ENCODE assay signal across 22 cellular contexts in the genomic region with DNA sequence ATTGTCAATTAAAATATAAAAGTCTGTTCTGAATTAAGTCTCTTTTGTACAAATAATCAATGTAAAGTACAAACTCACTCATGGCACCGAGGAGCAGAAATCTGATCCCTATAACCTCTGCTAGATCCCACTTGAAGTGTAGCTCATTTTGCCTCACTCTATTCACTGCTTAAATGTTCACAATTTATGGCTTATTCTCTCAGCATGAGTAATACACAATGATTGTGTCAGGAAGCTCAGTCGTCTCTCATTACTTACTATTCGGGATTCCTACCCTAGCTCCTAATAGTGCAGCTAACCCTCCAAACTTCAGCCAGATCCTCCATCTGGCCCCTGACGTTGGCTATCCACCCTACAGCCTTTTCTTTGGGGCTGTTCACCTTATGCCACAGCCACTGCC. TPM values are rescaled to one million over a fixed set of nuclear protein-coding genes. Genes with fewer than 3 reads are reported as not detected.
DNase-seq lines count a peak whose midpoint lies in the region; ATAC-seq and TF ChIP-seq lines count a peak whose summit lies in the region.
"Had no signal": no experiment of that assay in that cellular context is flagged by ENCODE, and none has a peak within 500 bp of the region (broad histone marks: within the 10 kb centered on the region; RNA-seq: fewer than 3 reads in every experiment).

No MANE protein-coding gene starts in this region.

- H4K20me1 ChIP-seq in GM23248 (ENCODE audit: insufficient read depth) (no peaks in the 10 kb centered on the region), PC-3 (ENCODE audit: low read length) (no peaks in the 10 kb centered on the region)

- H3K27me3 ChIP-seq in GM23248 (replicated peaks; ENCODE audit: insufficient read depth) (no peaks in the 10 kb centered on the region), PC-3 (ENCODE audit: low read length) (no peaks in the 10 kb centered on the region), mesenchymal stem cell (ENCODE audit: control insufficient read depth in 1 of 2, insufficient read depth in 1 of 2, low read length in 2 of 2) (peaks cover 0 to 5% of the 10 kb centered on the region in 2 experiments), MG63 (no peaks in the 10 kb centered on the region)
- H3K27me3 ChIP-seq: esophagus muscularis mucosa, SJCRH30, upper lobe of right lung had no signal

- BruUV-seq in PC-3 (replicated peaks; lab: Mats Ljungman, UMichigan), result no TSS peak

- H3K18ac ChIP-seq in mesenchymal stem cell (ENCODE audit: low read depth in 1 of 2, low read length in 2 of 2), result no peak overlapping the region

- H3K9me3 Mint-ChIP-seq in natural killer cell, result no peaks in the 10 kb centered on the region
- no peaks in the 10 kb centered on the region for H3K9me3 Mint-ChIP-seq in activated naive CD4-positive, alpha-beta T cell treated with anti-CD3 and anti-CD28 coated beads, Interleukin-2, amount 50 U/mL, for 72 hours
- H3K9me3 Mint-ChIP-seq: stimulated activated naive CD8-positive, alpha-beta T cell treated with anti-CD3 and anti-CD28 coated beads, Interleukin-15, Interleukin-2, amounts not matched to agents 100 ng/mL and 50 ng/mL, for 24 hours had no signal

- H4K8ac ChIP-seq in mesenchymal stem cell (ENCODE audit: low read length), result no peak overlapping the region

- ATAC-seq in PC-3, result peak; percentile 53
- ATAC-seq in natural killer cell, result no peak
- ATAC-seq in activated naive CD4-positive, alpha-beta T cell treated with anti-CD3 and anti-CD28 coated beads, Interleukin-2, amount 50 U/mL, for 72 hours, result no peak
- ATAC-seq: activated CD4-positive, alpha-beta T cell treated with anti-CD3 and anti-CD28 coated beads for 36 hours; GM12878; heart right ventricle; upper lobe of right lung had no signal

- no peak overlapping the region for H3K27ac Mint-ChIP-seq in natural killer cell
- H3K27ac Mint-ChIP-seq in activated naive CD4-positive, alpha-beta T cell treated with anti-CD3 and anti-CD28 coated beads, Interleukin-2, amount 50 U/mL, for 72 hours, result no peak overlapping the region
- H3K27ac Mint-ChIP-seq: activated CD4-positive, alpha-beta T cell treated with anti-CD3 and anti-CD28 coated beads for 36 hours; CD14-positive monocyte; stimulated activated naive CD8-positive, alpha-beta T cell treated with anti-CD3 and anti-CD28 coated beads, Interleukin-15, Interleukin-2, amounts not matched to agents 100 ng/mL and 50 ng/mL, for 24 hours had no signal

- DNase-seq in GM23248, result peak; percentile 56
- peak; percentile 44 for DNase-seq in NCI-H1436 treated with DMSO at 0.1 percent for 48 hours (lab: John Stamatoyannopoulos, UW)
- peak; percentile 51 for DNase-seq in PC-3
- DNase-seq in mesenchymal stem cell, result peak; percentile 27
- DNase-seq in natural killer cell, result no peak
- DNase-seq in MG63, result no peak
- no peak for DNase-seq in activated naive CD4-positive, alpha-beta T cell treated with anti-CD3 and anti-CD28 coated beads, Interleukin-2, amount 50 U/mL, for 72 hours (ENCODE audit: low spot score in 2 of 2)
- DNase-seq in activated T-cell treated with anti-CD3 and anti-CD28 coated beads, Interleukin-2, amount 50 U/mL, for 1 hour, result no peak
- DNase-seq: activated CD4-positive, alpha-beta T cell treated with anti-CD3 and anti-CD28 coated beads for 36 hours; activated gamma-delta T cell treated with Interleukin-2 at 50 U/mL for 16 hours; heart right ventricle; islet precursor cell; NCI-H1930; SJCRH30; T1000; upper lobe of right lung had no signal

- no peak overlapping the region for H3K4ac ChIP-seq in mesenchymal stem cell (ENCODE audit: low read depth in 1 of 2, low read length in 2 of 2)

- H3K4me1 Mint-ChIP-seq in natural killer cell, result no peaks in the 10 kb centered on the region
- H3K4me1 Mint-ChIP-seq: activated CD4-positive, alpha-beta T cell treated with anti-CD3 and anti-CD28 coated beads for 36 hours had no signal

- H3K23ac ChIP-seq in mesenchymal stem cell (ENCODE audit: low read length in 2 of 2), result no peak overlapping the region

- H3K79me1 ChIP-seq in mesenchymal stem cell (replicated peaks; ENCODE audit: low read length, poor library complexity, severe bottlenecking), result no peaks in the 10 kb centered on the region

- H3K4me2 ChIP-seq in GM23248 (ENCODE audit: unreplicated experiment) (no peak overlapping the region), PC-3 (ENCODE audit: low read length) (peak overlapping the region; percentile 59), mesenchymal stem cell (ENCODE audit: low read length, poor library complexity, severe bottlenecking) (no peak overlapping the region)

- peaks cover 8 to 25% of the 10 kb centered on the region in 2 donors for H3K27me3 Mint-ChIP-seq in natural killer cell (ENCODE audit: low read depth in 2 of 2)
- H3K27me3 Mint-ChIP-seq: activated CD4-positive, alpha-beta T cell treated with anti-CD3 and anti-CD28 coated beads for 36 hours; stimulated activated naive CD8-positive, alpha-beta T cell treated with anti-CD3 and anti-CD28 coated beads, Interleukin-15, Interleukin-2, amounts not matched to agents 100 ng/mL and 50 ng/mL, for 24 hours had no signal

- H3K4me3 ChIP-seq in GM23248, result 0 out of 2 replicates have a peak overlapping the region, but pooled peaks have one; percentile 29
- no peak overlapping the region for H3K4me3 ChIP-seq in PC-3 (ENCODE audit: low read length)
- no peak overlapping the region for H3K4me3 ChIP-seq in mesenchymal stem cell (ENCODE audit: insufficient read depth in 1 of 2, low read depth in 1 of 2, low read length in 2 of 2)
- no peak overlapping the region for H3K4me3 ChIP-seq in MG63
- H3K4me3 ChIP-seq: esophagus muscularis mucosa, GM12878, heart right ventricle, SJCRH30, upper lobe of right lung had no signal

- H3K27ac ChIP-seq in GM23248 (0 out of 2 replicates have a peak overlapping the region, but pooled peaks have one; percentile 18), PC-3 (ENCODE audit: low read length) (no peak overlapping the region), mesenchymal stem cell (ENCODE audit: low read length, poor library complexity, severe bottlenecking) (no peak overlapping the region)
- H3K27ac ChIP-seq: esophagus muscularis mucosa, heart right ventricle, SJCRH30, upper lobe of right lung had no signal

- peak overlapping the region; percentile 73 for H2AFZ ChIP-seq in GM23248
- H2AFZ ChIP-seq in PC-3 (ENCODE audit: low read length), result peak overlapping the region; percentile 43; the same call in 1 of the 2 replicates
- no peak overlapping the region for H2AFZ ChIP-seq in mesenchymal stem cell (ENCODE audit: low read depth, low read length)

- H3K36me3 ChIP-seq in GM23248 (ENCODE audit: low read depth), result no peaks in the 10 kb centered on the region
- H3K36me3 ChIP-seq in PC-3 (ENCODE audit: low read depth, low read length), result no peaks in the 10 kb centered on the region
- H3K36me3 ChIP-seq in mesenchymal stem cell (ENCODE audit: control insufficient read depth in 1 of 2, insufficient read depth in 2 of 2, low read depth in 1 of 2, low read length in 2 of 2), result no peaks in the 10 kb centered on the region
- H3K36me3 ChIP-seq in MG63, result no peaks in the 10 kb centered on the region
- H3K36me3 ChIP-seq: esophagus muscularis mucosa, heart right ventricle, SJCRH30, upper lobe of right lung had no signal

- H2BK5ac ChIP-seq in mesenchymal stem cell (ENCODE audit: low read depth, low read length, poor library complexity, severe bottlenecking), result no peak overlapping the region

- no peaks in the 10 kb centered on the region for H3K9me2 ChIP-seq in GM23248 (ENCODE audit: insufficient read depth)
- no peaks in the 10 kb centered on the region for H3K9me2 ChIP-seq in PC-3 (replicated peaks; ENCODE audit: low read length)

- POLR2A ChIA-PET in PC-3 (lab: Charles Lee; ENCODE audit: unreplicated experiment), result interaction anchor here (0.5 kb wide), 1 partner anchor 92 kb away, joined by 3 read pairs; no protein-coding TSS in a partner anchor

- CTCF ChIA-PET in PC-3 (lab: Charles Lee), result interaction anchor here (0.6 kb wide), 1 partner anchor 67 kb away, joined by 3 read pairs; no protein-coding TSS in a partner anchor

- H2BK15ac ChIP-seq in mesenchymal stem cell (ENCODE audit: low read depth, poor library complexity, severe bottlenecking), result no peak overlapping the region

- H3K79me2 ChIP-seq in GM23248 (ENCODE audit: insufficient read depth), result peaks cover 1% of the 10 kb centered on the region
- peaks cover 3% of the 10 kb centered on the region for H3K79me2 ChIP-seq in PC-3 (ENCODE audit: low read length)

- H3K4me1 ChIP-seq in GM23248 (ENCODE audit: insufficient read depth) (peaks cover 11% of the 10 kb centered on the region; the same call in 1 of the 2 replicates), PC-3 (ENCODE audit: insufficient read depth, low read length) (peaks cover 26% of the 10 kb centered on the region), mesenchymal stem cell (ENCODE audit: control insufficient read depth, insufficient read depth, low read depth, low read length) (peaks cover 2% of the 10 kb centered on the region)
- H3K4me1 ChIP-seq: esophagus muscularis mucosa, SJCRH30, upper lobe of right lung had no signal

- H3F3A ChIP-seq in GM23248 (ENCODE audit: insufficient read depth) (0 out of 2 replicates have a peak, but pooled peaks cover 10% of the 10 kb centered on the region), PC-3 (ENCODE audit: low read length, unreplicated experiment) (no peaks in the 10 kb centered on the region)

- H3K9ac ChIP-seq in GM23248 (no peak overlapping the region), PC-3 (ENCODE audit: low read length) (no peak overlapping the region), mesenchymal stem cell (ENCODE audit: low read length) (no peak overlapping the region)

- no peak overlapping the region for H3K4me3 Mint-ChIP-seq in natural killer cell
- H3K4me3 Mint-ChIP-seq: activated CD4-positive, alpha-beta T cell treated with anti-CD3 and anti-CD28 coated beads for 36 hours; CD14-positive monocyte; stimulated activated naive CD8-positive, alpha-beta T cell treated with anti-CD3 and anti-CD28 coated beads, Interleukin-15, Interleukin-2, amounts not matched to agents 100 ng/mL and 50 ng/mL, for 24 hours had no signal

- peak overlapping the region; percentile 19 for H2BK120ac ChIP-seq in mesenchymal stem cell (ENCODE audit: low read depth, low read length)

- H2BK12ac ChIP-seq in mesenchymal stem cell (ENCODE audit: low read length in 2 of 2), result no peak overlapping the region

- no peak for TF ChIP-seq CTCF in PC-3 (conservative IDR thresholded peaks at IDR 0.05; ENCODE audit: low read depth, low read length)
- no peak for TF ChIP-seq CTCF in natural killer cell (IDR thresholded peaks at IDR 0.05)

- H2AK5ac ChIP-seq in mesenchymal stem cell (ENCODE audit: low read length, severe bottlenecking), result no peak overlapping the region

- H3K36me3 Mint-ChIP-seq in natural killer cell, result no peaks in the 10 kb centered on the region
- H3K36me3 Mint-ChIP-seq in activated naive CD4-positive, alpha-beta T cell treated with anti-CD3 and anti-CD28 coated beads, Interleukin-2, amount 50 U/mL, for 72 hours, result no peaks in the 10 kb centered on the region
- H3K36me3 Mint-ChIP-seq: CD14-positive monocyte had no signal

- in situ Hi-C loops in GM23248 (cut with MboI), result loop anchor here (10.0 kb wide), 1 partner anchor 158 kb away; no protein-coding TSS in a partner anchor

- no peaks in the 10 kb centered on the region for H3K9me3 ChIP-seq in GM23248 (ENCODE audit: low read depth)
- H3K9me3 ChIP-seq in PC-3 (ENCODE audit: low read length), result no peaks in the 10 kb centered on the region
- peaks cover 19% of the 10 kb centered on the region for H3K9me3 ChIP-seq in mesenchymal stem cell (ENCODE audit: control insufficient read depth, low read length)
- H3K9me3 ChIP-seq in MG63, result no peaks in the 10 kb centered on the region
- H3K9me3 ChIP-seq: SJCRH30, upper lobe of right lung had no signal

- H4K91ac ChIP-seq in mesenchymal stem cell (ENCODE audit: low read length), result no peak overlapping the region

- H3K14ac ChIP-seq in mesenchymal stem cell (ENCODE audit: low read length in 2 of 2), result no peak overlapping the region

- 1 to 2% methylated on average over 4 of the region's 4 CpGs for WGBS in GM23248 (ENCODE audit: low coverage in 1 of 2, low lambda C conversion rate in 2 of 2, missing lambda C conversion rate in 2 of 2), 2 experiments
- WGBS in mesenchymal stem cell, result 21% methylated on average over 4 of the region's 4 CpGs

- intact Hi-C loops in PC-3 (cut with micrococcal nuclease), result loop anchor here (2.0 kb wide), 2 partner anchors 18 to 86 kb away; no protein-coding TSS in a partner anchor
- intact Hi-C loops in natural killer cell (cut with micrococcal nuclease), result no loop called here

RNA-seq across cellular contexts. Expression of gene AMMECR1, which starts 4.7 kb away (rescaled TPM):
- total RNA-seq in GM23248 (2014; rRNA removed; shearing (Covaris generic)), result 17.1 and 17.2 TPM in 2 replicates
- 15.3 and 18.3 TPM in 2 replicates for polyA plus RNA-seq in GM23248 (2016; fragmentation: Nextera tagmentation; extraction: Ambion mirVana)
- total RNA-seq in PC-3 (2014; rRNA removed), result 12.7 and 14.2 TPM in 2 replicates
- 13.7 TPM for polyA plus RNA-seq in mesenchymal stem cell (2013, experiment 1 of 2)
- 14.4 TPM for polyA plus RNA-seq in mesenchymal stem cell (2013, experiment 2 of 2)
- 10 to 100 TPM in 2 of 3 donors, 1 to 10 TPM in 1; 10.0 to 16.7 (median 11.5) TPM for total RNA-seq in natural killer cell
- 9.5 and 11.4 TPM in 2 replicates for total RNA-seq in MG63 (2014; rRNA removed; shearing (Covaris generic); ENCODE audit: low replicate concordance)
- 1 to 10 TPM; 4.1 to 8.7 TPM for total RNA-seq in activated naive CD4-positive, alpha-beta T cell treated with anti-CD3 and anti-CD28 coated beads, Interleukin-2, amount 50 U/mL, for 72 hours

RNA-seq across cellular contexts. Expression of gene RTL9, which starts 36.0 kb away (rescaled TPM):
- total RNA-seq in GM23248 (2014; rRNA removed; shearing (Covaris generic)), result 0.13 and 0.97 TPM in 2 replicates
- 0.06 and 0.20 TPM in 2 replicates for polyA plus RNA-seq in GM23248 (2016; fragmentation: Nextera tagmentation; extraction: Ambion mirVana)
- total RNA-seq in PC-3 (2014; rRNA removed) (0.23 and 0.29 TPM in 2 replicates), natural killer cell (not detected)
- polyA plus RNA-seq in mesenchymal stem cell (2013, experiment 1 of 2), result 0.33 TPM
- 0.49 TPM for polyA plus RNA-seq in mesenchymal stem cell (2013, experiment 2 of 2)
- 0.30 and 0.72 TPM in 2 replicates for total RNA-seq in MG63 (2014; rRNA removed; shearing (Covaris generic); ENCODE audit: low replicate concordance)
- total RNA-seq in activated naive CD4-positive, alpha-beta T cell treated with anti-CD3 and anti-CD28 coated beads, Interleukin-2, amount 50 U/mL, for 72 hours, result under 1 TPM in 1 of 2 donors, not detected in 1; 0.04 TPM
- total RNA-seq: dermis microvascular lymphatic vessel endothelial cell, G401, upper lobe of right lung had no signal
- polyA plus RNA-seq: CD14-positive monocyte had no signal

Comparison
In these comparisons a context has a peak if more than half of its experiments do, and no peak if none do; other contexts are left out.
1. DNase-seq: peak in GM23248 (single experiment), NCI-H1436 treated with DMSO at 0.1 percent for 48 hours (single experiment), PC-3 (single experiment) and mesenchymal stem cell (single experiment); none in natural killer cell (single experiment), MG63 (single experiment), activated naive CD4-positive, alpha-beta T cell treated with anti-CD3 and anti-CD28 coated beads, Interleukin-2, amount 50 U/mL, for 72 hours (0 of 2) and activated T-cell treated with anti-CD3 and anti-CD28 coated beads, Interleukin-2, amount 50 U/mL, for 1 hour (single experiment).